In the genomic region with DNA sequence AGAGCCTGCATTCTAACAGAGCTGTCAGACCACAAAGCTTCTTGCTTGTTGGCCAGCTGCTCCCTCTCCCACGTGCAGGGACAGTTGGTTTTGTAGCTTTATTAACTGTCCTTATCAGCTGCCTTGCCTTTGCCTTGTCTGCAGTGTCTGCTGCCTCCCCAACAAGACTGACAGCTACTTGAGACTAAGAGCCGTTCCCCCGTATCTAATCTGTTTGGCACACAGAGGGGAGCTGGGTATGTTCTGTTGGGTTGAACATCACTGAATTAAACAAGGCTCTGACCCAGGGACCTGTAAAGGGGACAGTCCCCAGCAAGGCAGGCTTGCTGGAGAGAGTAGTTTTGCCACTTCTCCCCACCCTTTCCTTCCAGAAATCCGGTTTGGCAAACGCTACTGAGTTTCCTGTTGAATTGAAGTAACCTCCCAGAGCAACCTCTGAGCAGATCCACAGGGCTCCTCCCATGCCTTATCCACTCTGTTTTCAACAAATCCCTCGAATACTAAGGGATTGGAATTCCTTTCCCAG, we compare ENCODE assay signal across 13 cellular contexts.
DNase-seq lines count a peak whose midpoint lies in the region; ATAC-seq, FAIRE-seq and TF ChIP-seq lines count a peak whose summit lies in the region.
"Had no signal": no experiment of that assay in that cellular context is flagged by ENCODE, and none has a peak within 500 bp of the region (broad histone marks: within the 10 kb centered on the region; RNA-seq: fewer than 3 reads in every experiment).

No MANE protein-coding gene starts in this region.

- no peak for ATAC-seq in GM18870 (IDR thresholded peaks at IDR 0.05; ENCODE audit: unreplicated experiment)
- no peak for ATAC-seq in stimulated activated naive CD8-positive, alpha-beta T cell treated with anti-CD3 and anti-CD28 coated beads, Interleukin-15, amount 100 ng/mL, for 72 hours

- H3K27me3 ChIP-seq in colonic mucosa (no peaks in the 10 kb centered on the region), small intestine (ENCODE audit: control insufficient read depth in 2 of 2, insufficient read depth in 2 of 2, low read length in 2 of 2) (no peaks in the 10 kb centered on the region)

- WGBS in small intestine, 3 donors, result 4 to 11% (median 10%) methylated on average over 6 of the region's 6 CpGs

- H3K9ac ChIP-seq in colonic mucosa (ENCODE audit: low read depth in 2 of 2, low read length in 2 of 2), result peak overlapping the region in 1 of 2 donors; percentile 24

- H3K36me3 ChIP-seq in colonic mucosa, result no peaks in the 10 kb centered on the region
- H3K36me3 ChIP-seq in small intestine (ENCODE audit: control insufficient read depth in 2 of 2, insufficient read depth in 2 of 2, low read length in 2 of 2), result no peaks in the 10 kb centered on the region
- H3K36me3 ChIP-seq: SJSA1 had no signal

- no peak for TF ChIP-seq POLR2A in H54 (IDR thresholded peaks at IDR 0.05; ENCODE audit: low read depth, low read length)

- H3K27ac Mint-ChIP-seq in stimulated activated naive CD8-positive, alpha-beta T cell treated with anti-CD3 and anti-CD28 coated beads, Interleukin-15, amount 100 ng/mL, for 72 hours, result peak overlapping the region in 1 of 2 donors; percentile 10
- H3K27ac Mint-ChIP-seq: activated CD4-positive, alpha-beta T cell treated with anti-CD3 and anti-CD28 coated beads, Interleukin-2, amount 10 ng/mL, durations not matched to agents 24 days and 14 days had no signal

- no peaks in the 10 kb centered on the region for H3K9me3 Mint-ChIP-seq in stimulated activated naive CD8-positive, alpha-beta T cell treated with anti-CD3 and anti-CD28 coated beads, Interleukin-15, amount 100 ng/mL, for 72 hours
- H3K9me3 Mint-ChIP-seq: activated CD4-positive, alpha-beta T cell treated with anti-CD3 and anti-CD28 coated beads, Interleukin-2, amount 10 ng/mL, durations not matched to agents 24 days and 14 days had no signal

- intact Hi-C loops in colonic mucosa (cut with DNase I), result no loop called here

- peaks cover 7% of the 10 kb centered on the region for H3K4me1 Mint-ChIP-seq in stimulated activated naive CD8-positive, alpha-beta T cell treated with anti-CD3 and anti-CD28 coated beads, Interleukin-15, amount 100 ng/mL, for 72 hours
- H3K4me1 Mint-ChIP-seq: activated CD4-positive, alpha-beta T cell treated with anti-CD3 and anti-CD28 coated beads, Interleukin-2, amount 10 ng/mL, durations not matched to agents 24 days and 14 days had no signal

- no peak for TF ChIP-seq CTCF in colonic mucosa (IDR thresholded peaks at IDR 0.05)

- FAIRE-seq in small intestine (lab: Jason Lieb, UNC) (no peak), H54 (lab: Jason Lieb, UNC) (no peak)

- DNase-seq in Kasumi-1 (lab: John Stamatoyannopoulos, UW) (peak; percentile 50 to 59), colonic mucosa (peak; percentile 35), islet precursor cell (peak; percentile 63), small intestine (peak; percentile 14), H54 (ENCODE audit: insufficient read length, low spot score) (no peak), UCSD-AML1 (lab: John Stamatoyannopoulos, UW; ENCODE audit: unreplicated experiment) (no peak)
- DNase-seq in stimulated activated naive CD8-positive, alpha-beta T cell treated with anti-CD3 and anti-CD28 coated beads, Interleukin-15, amount 100 ng/mL, for 72 hours, result no peak
- DNase-seq: activated CD4-positive, alpha-beta T cell treated with anti-CD3 and anti-CD28 coated beads, Interleukin-2, amount 10 ng/mL, durations not matched to agents 24 days and 14 days; activated effector memory CD4-positive, alpha-beta T cell treated with anti-CD3 and anti-CD28 coated beads, Interleukin-2, amount 50 U/mL, for 16 hours; NCI-H2227 treated with DMSO at 0.1 percent for 48 hours; stimulated activated CD4-positive, alpha-beta T cell treated with anti-CD3 and anti-CD28 coated beads, Interleukin-4, amount 100 ng/mL, for 24 hours had no signal

- H3K4me3 ChIP-seq in colonic mucosa (no peak overlapping the region), small intestine (ENCODE audit: low read depth in 1 of 2, low read length in 2 of 2) (no peak overlapping the region)
- H3K4me3 ChIP-seq: SJSA1 had no signal

- no peak overlapping the region for H3K4me3 Mint-ChIP-seq in stimulated activated naive CD8-positive, alpha-beta T cell treated with anti-CD3 and anti-CD28 coated beads, Interleukin-15, amount 100 ng/mL, for 72 hours
- H3K4me3 Mint-ChIP-seq: activated CD4-positive, alpha-beta T cell treated with anti-CD3 and anti-CD28 coated beads, Interleukin-2, amount 10 ng/mL, durations not matched to agents 24 days and 14 days had no signal

- H3K9me3 ChIP-seq in colonic mucosa, result no peaks in the 10 kb centered on the region
- no peaks in the 10 kb centered on the region for H3K9me3 ChIP-seq in small intestine (ENCODE audit: control insufficient read depth, low read depth)
- H3K9me3 ChIP-seq: SJSA1 had no signal

- H3K4me1 ChIP-seq in colonic mucosa, result no peaks in the 10 kb centered on the region
- H3K4me1 ChIP-seq in small intestine (ENCODE audit: control insufficient read depth in 2 of 2, insufficient read depth in 1 of 2, low read depth in 1 of 2, low read length in 1 of 2), result no peaks in the 10 kb centered on the region

- peaks cover 28% of the 10 kb centered on the region for H3K27me3 Mint-ChIP-seq in stimulated activated naive CD8-positive, alpha-beta T cell treated with anti-CD3 and anti-CD28 coated beads, Interleukin-15, amount 100 ng/mL, for 72 hours

- H3K27ac ChIP-seq in colonic mucosa (no peak overlapping the region), small intestine (ENCODE audit: low read depth in 1 of 2, low read length in 1 of 2) (no peak overlapping the region)
- H3K27ac ChIP-seq: SJSA1 had no signal

Comparison
In these comparisons a context has a peak if more than half of its experiments do, and no peak if none do; other contexts are left out.
1. DNase-seq: peak in Kasumi-1 (2 of 2), colonic mucosa (single experiment), islet precursor cell (single experiment) and small intestine (single experiment); none in H54 (single experiment), stimulated activated naive CD8-positive, alpha-beta T cell treated with anti-CD3 and anti-CD28 coated beads, Interleukin-15, amount 100 ng/mL, for 72 hours (0 of 2) and UCSD-AML1 (single experiment).